In genomic region chr3:194532591-194532990, GRCh38 we compare ENCODE assay signal across 32 cellular contexts. TPM values are rescaled to one million over a fixed set of nuclear protein-coding genes. Genes with fewer than 3 reads are reported as not detected.
A peak's percentile ranks its signal among the peaks of the same experiment; 100 is the strongest.
DNase-seq lines count a peak whose midpoint lies in the region; TF ChIP-seq lines count a peak whose summit lies in the region.
"Had no signal": no experiment of that assay in that cellular context is flagged by ENCODE, and none has a peak within 500 bp of the region (broad histone marks: within the 10 kb centered on the region; RNA-seq: fewer than 3 reads in every experiment).

No MANE protein-coding gene starts in this region.

- DNase-seq in AG20443 (ENCODE audit: low spot score) (peak; percentile 26), HFF-Myc (ENCODE audit: extremely low read depth, low read depth) (peak; percentile 71), RPMI7951 (ENCODE audit: low read depth) (peak; percentile 86), fibroblast of mammary gland (ENCODE audit: low read depth) (peak; percentile 75), HPDE6-E6E7 (ENCODE audit: extremely low spot score) (no peak), osteoblast (ENCODE audit: insufficient read length, low spot score, missing footprints) (no peak), vagina (ENCODE audit: extremely low spot score in 2 of 2) (no peak), NCI-H82 treated with DMSO at 0.1 percent for 48 hours (lab: John Stamatoyannopoulos, UW; ENCODE audit: unreplicated experiment) (no peak)
- DNase-seq: activated CD4-positive, alpha-beta T cell treated with anti-CD3 and anti-CD28 coated beads for 1 hour; activated CD8-positive, alpha-beta T cell treated with anti-CD3 and anti-CD28 coated beads for 36 hours; activated effector memory CD4-positive, alpha-beta T cell treated with Interleukin-2 at 50 U/mL for 16 hours; caudate nucleus; CD8-positive, alpha-beta memory T cell; effector memory CD4-positive, alpha-beta T cell; head of caudate nucleus; IMR-90; left ventricle myocardium superior; NCI-H1105; NCI-H1930; NCI-H2171 treated with DMSO at 0.1 percent for 48 hours; NCI-H510A; retina; SHP77; spleen; stimulated activated CD4-positive, alpha-beta T cell treated with anti-CD3 and anti-CD28 coated beads, Interleukin-2, amount 100 ng/mL, for 24 hours had no signal

- peaks cover 8% of the 10 kb centered on the region for H3K4me1 ChIP-seq in osteoblast (ENCODE audit: insufficient read depth, low read length)
- peaks cover 5% of the 10 kb centered on the region for H3K4me1 ChIP-seq in vagina
- H3K4me1 ChIP-seq: neural progenitor cell had no signal

- H3K4me3 ChIP-seq in HFF-Myc (replicated peaks; ENCODE audit: low read depth, low read length) (no peak overlapping the region), fibroblast of mammary gland (ENCODE audit: control insufficient read depth, low read depth, low read length) (no peak overlapping the region), osteoblast (ENCODE audit: insufficient read depth, low read length) (no peak overlapping the region), vagina (no peak overlapping the region)
- H3K4me3 ChIP-seq: A549, ascending aorta, coronary artery, neural progenitor cell, spleen, thoracic aorta had no signal

- H3K27me3 ChIP-seq in osteoblast (ENCODE audit: insufficient read depth, low read length): no peaks in the 10 kb centered on the region
- H3K27me3 ChIP-seq in vagina: no peaks in the 10 kb centered on the region
- H3K27me3 ChIP-seq: ascending aorta, neural progenitor cell, spleen had no signal

- H2AFZ ChIP-seq in osteoblast (ENCODE audit: low read length): no peak overlapping the region
- H2AFZ ChIP-seq: neural progenitor cell, parathyroid adenoma had no signal

- TF ChIP-seq POLR2A in vagina (IDR thresholded peaks at IDR 0.05): no peak

- H4K20me1 ChIP-seq in osteoblast (ENCODE audit: insufficient read depth, low read length): no peaks in the 10 kb centered on the region

- H3K4me2 ChIP-seq in osteoblast (ENCODE audit: insufficient read depth, low read length): no peak overlapping the region
- H3K4me2 ChIP-seq: A549, neural progenitor cell had no signal

- H3K9me3 ChIP-seq in osteoblast (ENCODE audit: low read depth, low read length): peaks cover 3% of the 10 kb centered on the region
- H3K9me3 ChIP-seq in vagina: no peaks in the 10 kb centered on the region

- H3K79me2 ChIP-seq in osteoblast (ENCODE audit: insufficient read depth, low read length): no peaks in the 10 kb centered on the region
- H3K79me2 ChIP-seq: parathyroid adenoma had no signal

- TF ChIP-seq CTCF in HFF-Myc (IDR thresholded peaks at IDR 0.05; ENCODE audit: low read depth, low read length, missing control alignments) (no peak), fibroblast of mammary gland (conservative IDR thresholded peaks at IDR 0.05; ENCODE audit: control insufficient read depth, insufficient read depth, low read depth, low read length) (no peak), osteoblast (IDR thresholded peaks at IDR 0.05; ENCODE audit: extremely low read depth, low read depth, low read length) (no peak), vagina (IDR thresholded peaks at IDR 0.05) (no peak)

- H3K36me3 ChIP-seq in osteoblast (ENCODE audit: insufficient read depth, low read length): no peaks in the 10 kb centered on the region
- no peaks in the 10 kb centered on the region for H3K36me3 ChIP-seq in vagina
- H3K36me3 ChIP-seq: ascending aorta, neural progenitor cell, spleen, thoracic aorta had no signal

- H3K27ac ChIP-seq in osteoblast (ENCODE audit: low read depth, low read length) (no peak overlapping the region), vagina (no peak overlapping the region)
- H3K27ac ChIP-seq: A549, ascending aorta, coronary artery, epithelial cell of prostate, neural progenitor cell, parathyroid adenoma, spleen, thoracic aorta had no signal

- intact Hi-C loops in vagina (cut with DNase I): no loop called here

RNA-seq across cellular contexts. Expression of gene ATP13A3, which starts 45.8 kb away (rescaled TPM):
- total RNA-seq in RPMI7951 (2014; rRNA removed; shearing (Covaris generic)): 123 and 126 TPM in 2 replicates
- total RNA-seq in osteoblast (248 and 311 TPM in 2 replicates), vagina (57.7 TPM)

Comparison
In these comparisons a context has a peak if more than half of its experiments do, and no peak if none do; other contexts are left out.
1. DNase-seq: peak in AG20443 (single experiment), HFF-Myc (single experiment), RPMI7951 (single experiment) and fibroblast of mammary gland (single experiment); none in HPDE6-E6E7 (single experiment), osteoblast (single experiment), vagina (0 of 2) and NCI-H82 treated with DMSO at 0.1 percent for 48 hours (single experiment).